34 cellular contexts compared by ENCODE assay signal in the genomic region with DNA sequence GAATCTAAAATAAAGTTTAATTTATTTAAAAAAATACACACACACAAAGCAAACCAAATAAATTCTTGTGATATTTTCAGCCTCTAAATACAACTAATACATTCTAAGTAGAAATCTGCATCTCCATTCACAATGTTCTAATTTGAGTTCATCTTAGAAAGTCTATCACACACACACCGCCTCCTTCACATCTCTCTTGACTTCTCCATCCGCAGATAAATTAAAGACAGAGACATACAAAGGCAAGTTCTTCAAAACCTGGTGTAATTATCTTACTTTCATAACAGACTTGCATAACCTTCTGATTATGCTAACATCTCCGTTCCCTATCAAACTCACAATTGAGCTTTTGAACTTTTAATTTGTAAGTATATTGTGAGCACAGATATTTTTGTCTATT.
"Had no signal": no experiment of that assay in that cellular context is flagged by ENCODE, and none has a peak within 500 bp of the region (broad histone marks: within the 10 kb centered on the region; RNA-seq: fewer than 3 reads in every experiment).

No MANE protein-coding gene starts in this region.

- H3K27ac Mint-ChIP-seq: activated naive CD4-positive, alpha-beta T cell treated with anti-CD3 and anti-CD28 coated beads for 36 hours; activated naive CD4-positive, alpha-beta T cell treated with anti-CD3 and anti-CD28 coated beads, Interleukin-2, amount 10 ng/mL, durations not matched to agents 7 days and 5 days; activated naive CD4-positive, alpha-beta T cell treated with anti-CD3 and anti-CD28 coated beads, Interleukin-2, amount 50 U/mL, for 24 hours; activated naive CD4-positive, alpha-beta T cell treated with anti-CD3 and anti-CD28 coated beads, Interleukin-2, amount 50 U/mL, for 72 hours; activated naive CD8-positive, alpha-beta T cell; activated naive CD8-positive, alpha-beta T cell treated with anti-CD3 and anti-CD28 coated beads for 36 hours; activated naive CD8-positive, alpha-beta T cell treated with anti-CD3 and anti-CD28 coated beads, Interleukin-2, amount 10 ng/mL, durations not matched to agents 7 days and 5 days; activated naive CD8-positive, alpha-beta T cell treated with anti-CD3 and anti-CD28 coated beads, Interleukin-2, amount 50 U/mL, for 24 hours; activated T-cell treated with anti-CD3 and anti-CD28 coated beads, Interleukin-2, amount 50 U/mL, for 24 hours; activated T-cell treated with anti-CD3 and anti-CD28 coated beads, Interleukin-2, amount 50 U/mL, for 72 hours; activated T-helper 1 cell treated with anti-CD3 and anti-CD28 coated beads, Interleukin-12 subunit alpha, Interleukin-12 subunit beta, Interleukin-2, Interleukin-4 antibody, amounts not matched to agents 30 ng/mL and 10 ng/mL and 1 ng/mL, durations not matched to agents 14 hours and 24 hours and 36 hours; activated T-helper 17 cell treated with anti-CD3 and anti-CD28 coated beads, Interleukin-2, amount 50 U/mL, for 72 hours; activated T-helper 2 cell treated with anti-CD3 and anti-CD28 coated beads, Interferon-gamma antibody, Interleukin-2, Interleukin-4, amounts not matched to agents 10 μg/mL and 5 μg/mL and 100 μg/mL, durations not matched to agents 14 hours and 24 hours and 36 hours; brain had no signal

- H3K27me3 Mint-ChIP-seq: activated naive CD4-positive, alpha-beta T cell treated with anti-CD3 and anti-CD28 coated beads, Interleukin-2, amount 10 ng/mL, durations not matched to agents 7 days and 5 days; activated naive CD4-positive, alpha-beta T cell treated with anti-CD3 and anti-CD28 coated beads, Interleukin-2, amount 50 U/mL, for 24 hours; activated naive CD8-positive, alpha-beta T cell; activated naive CD8-positive, alpha-beta T cell treated with anti-CD3 and anti-CD28 coated beads for 36 hours; activated naive CD8-positive, alpha-beta T cell treated with anti-CD3 and anti-CD28 coated beads, Interleukin-2, amount 10 ng/mL, durations not matched to agents 7 days and 5 days; activated naive CD8-positive, alpha-beta T cell treated with anti-CD3 and anti-CD28 coated beads, Interleukin-2, amount 50 U/mL, for 24 hours; activated T-cell treated with anti-CD3 and anti-CD28 coated beads, Interleukin-2, amount 50 U/mL, for 24 hours; activated T-helper 17 cell treated with anti-CD3 and anti-CD28 coated beads, Interleukin-2, amount 50 U/mL, for 72 hours; central memory CD8-positive, alpha-beta T cell had no signal

- H3K9me3 Mint-ChIP-seq: activated naive CD4-positive, alpha-beta T cell treated with anti-CD3 and anti-CD28 coated beads for 36 hours; activated naive CD4-positive, alpha-beta T cell treated with anti-CD3 and anti-CD28 coated beads, Interleukin-2, amount 50 U/mL, for 24 hours; activated naive CD8-positive, alpha-beta T cell treated with anti-CD3 and anti-CD28 coated beads for 36 hours; activated T-cell treated with anti-CD3 and anti-CD28 coated beads, Interleukin-2, amount 50 U/mL, for 24 hours; activated T-cell treated with anti-CD3 and anti-CD28 coated beads, Interleukin-2, amount 50 U/mL, for 72 hours; activated T-helper 1 cell treated with anti-CD3 and anti-CD28 coated beads, Interleukin-12 subunit alpha, Interleukin-12 subunit beta, Interleukin-2, Interleukin-4 antibody, amounts not matched to agents 30 ng/mL and 10 ng/mL and 1 ng/mL, durations not matched to agents 14 hours and 24 hours and 36 hours; brain had no signal

- DNase-seq: activated effector memory CD4-positive, alpha-beta T cell treated with anti-CD3 and anti-CD28 coated beads, Interleukin-2, amount 50 U/mL, for 16 hours; activated effector memory CD4-positive, alpha-beta T cell treated with Interleukin-2 at 50 U/mL for 16 hours; activated gamma-delta T cell; activated gamma-delta T cell treated with Interleukin-2 at 50 U/mL for 16 hours; activated naive CD4-positive, alpha-beta T cell; activated naive CD4-positive, alpha-beta T cell treated with anti-CD3 and anti-CD28 coated beads for 36 hours; activated naive CD4-positive, alpha-beta T cell treated with anti-CD3 and anti-CD28 coated beads, Interleukin-2, amount 10 ng/mL, durations not matched to agents 7 days and 5 days; activated naive CD4-positive, alpha-beta T cell treated with anti-CD3 and anti-CD28 coated beads, Interleukin-2, amount 50 U/mL, for 16 hours; activated naive CD4-positive, alpha-beta T cell treated with Interleukin-2 at 50 U/mL for 16 hours; activated naive CD8-positive, alpha-beta T cell treated with anti-CD3 and anti-CD28 coated beads for 36 hours; activated naive CD8-positive, alpha-beta T cell treated with anti-CD3 and anti-CD28 coated beads, Interleukin-2, amount 10 ng/mL, durations not matched to agents 7 days and 5 days; activated naive CD8-positive, alpha-beta T cell treated with anti-CD3 and anti-CD28 coated beads, Interleukin-2, amount 50 U/mL, for 24 hours; activated T-cell treated with anti-CD3 and anti-CD28 coated beads, Interleukin-2, amount 50 U/mL, for 1 hour; activated T-cell treated with anti-CD3 and anti-CD28 coated beads, Interleukin-2, amount 50 U/mL, for 24 hours; activated T-cell treated with anti-CD3 and anti-CD28 coated beads, Interleukin-2, amount 50 U/mL, for 4 hours; activated T-cell treated with anti-CD3 and anti-CD28 coated beads, Interleukin-2, amount 50 U/mL, for 48 hours; activated T-cell treated with anti-CD3 and anti-CD28 coated beads, Interleukin-2, amount 50 U/mL, for 72 hours; adrenal gland; amniotic stem cell; amygdala; anterior cingulate cortex; aorta; body of pancreas; brain microvascular endothelial cell; central memory CD4-positive, alpha-beta T cell; cerebellar nuclear complex had no signal

- H3K36me3 Mint-ChIP-seq: activated naive CD4-positive, alpha-beta T cell treated with anti-CD3 and anti-CD28 coated beads, Interleukin-2, amount 10 ng/mL, durations not matched to agents 7 days and 5 days; activated naive CD4-positive, alpha-beta T cell treated with anti-CD3 and anti-CD28 coated beads, Interleukin-2, amount 50 U/mL, for 24 hours; activated naive CD4-positive, alpha-beta T cell treated with anti-CD3 and anti-CD28 coated beads, Interleukin-2, amount 50 U/mL, for 72 hours; activated naive CD8-positive, alpha-beta T cell; activated naive CD8-positive, alpha-beta T cell treated with anti-CD3 and anti-CD28 coated beads for 36 hours; activated naive CD8-positive, alpha-beta T cell treated with anti-CD3 and anti-CD28 coated beads, Interleukin-2, amount 10 ng/mL, durations not matched to agents 7 days and 5 days; brain had no signal

- H3K4me1 Mint-ChIP-seq: activated naive CD4-positive, alpha-beta T cell treated with anti-CD3 and anti-CD28 coated beads, Interleukin-2, amount 10 ng/mL, durations not matched to agents 7 days and 5 days; activated naive CD4-positive, alpha-beta T cell treated with anti-CD3 and anti-CD28 coated beads, Interleukin-2, amount 50 U/mL, for 24 hours; activated naive CD8-positive, alpha-beta T cell treated with anti-CD3 and anti-CD28 coated beads for 36 hours; activated naive CD8-positive, alpha-beta T cell treated with anti-CD3 and anti-CD28 coated beads, Interleukin-2, amount 10 ng/mL, durations not matched to agents 7 days and 5 days; activated naive CD8-positive, alpha-beta T cell treated with anti-CD3 and anti-CD28 coated beads, Interleukin-2, amount 50 U/mL, for 24 hours; activated T-helper 17 cell treated with anti-CD3 and anti-CD28 coated beads, Interleukin-2, amount 50 U/mL, for 72 hours; brain; central memory CD8-positive, alpha-beta T cell had no signal

- H3K4me3 Mint-ChIP-seq: activated naive CD4-positive, alpha-beta T cell treated with anti-CD3 and anti-CD28 coated beads for 36 hours; activated naive CD4-positive, alpha-beta T cell treated with anti-CD3 and anti-CD28 coated beads, Interleukin-2, amount 10 ng/mL, durations not matched to agents 7 days and 5 days; activated naive CD4-positive, alpha-beta T cell treated with anti-CD3 and anti-CD28 coated beads, Interleukin-2, amount 50 U/mL, for 24 hours; activated naive CD8-positive, alpha-beta T cell; activated naive CD8-positive, alpha-beta T cell treated with anti-CD3 and anti-CD28 coated beads for 36 hours; activated naive CD8-positive, alpha-beta T cell treated with anti-CD3 and anti-CD28 coated beads, Interleukin-2, amount 10 ng/mL, durations not matched to agents 7 days and 5 days; activated naive CD8-positive, alpha-beta T cell treated with anti-CD3 and anti-CD28 coated beads, Interleukin-2, amount 50 U/mL, for 24 hours; activated T-cell treated with anti-CD3 and anti-CD28 coated beads, Interleukin-2, amount 50 U/mL, for 24 hours; activated T-cell treated with anti-CD3 and anti-CD28 coated beads, Interleukin-2, amount 50 U/mL, for 4 hours; activated T-cell treated with anti-CD3 and anti-CD28 coated beads, Interleukin-2, amount 50 U/mL, for 72 hours; activated T-helper 1 cell treated with anti-CD3 and anti-CD28 coated beads, Interleukin-12 subunit alpha, Interleukin-12 subunit beta, Interleukin-2, Interleukin-4 antibody, amounts not matched to agents 30 ng/mL and 10 ng/mL and 1 ng/mL, durations not matched to agents 14 hours and 24 hours and 36 hours; activated T-helper 17 cell treated with anti-CD3 and anti-CD28 coated beads, Interleukin-2, amount 50 U/mL, for 72 hours; brain; central memory CD8-positive, alpha-beta T cell had no signal

- ATAC-seq: activated naive CD4-positive, alpha-beta T cell treated with anti-CD3 and anti-CD28 coated beads, Interleukin-2, amount 50 U/mL, for 72 hours; activated naive CD8-positive, alpha-beta T cell treated with anti-CD3 and anti-CD28 coated beads, Interleukin-2, amount 50 U/mL, for 24 hours; activated T-cell treated with anti-CD3 and anti-CD28 coated beads, Interleukin-2, amount 50 U/mL, for 4 hours; activated T-cell treated with anti-CD3 and anti-CD28 coated beads, Interleukin-2, amount 50 U/mL, for 72 hours; activated T-helper 17 cell treated with anti-CD3 and anti-CD28 coated beads, Interleukin-2, amount 50 U/mL, for 72 hours; body of pancreas had no signal
